8 cellular contexts compared by ENCODE assay signal in genomic region chr2:9757430-9758287, GRCh38.
DNase-seq lines count a peak whose midpoint lies in the region; ATAC-seq lines count a peak whose summit lies in the region.

No MANE protein-coding gene starts in this region.

- WGBS in HUES64 = 14% methylated on average over 28 of the region's 28 CpGs

- peak; percentile 83 for DNase-seq in islet precursor cell
- DNase-seq in OCI-M2 (lab: John Stamatoyannopoulos, UW; ENCODE audit: unreplicated experiment) = no peak
- no peak for DNase-seq in HAP-1 (ENCODE audit: low spot score in 2 of 2)

- H3K4me1 ChIP-seq in HUES64 (ENCODE audit: insufficient read depth, low read length) (peaks cover 27% of the 10 kb centered on the region), HAP-1 (no peaks in the 10 kb centered on the region)

- H3K9me3 ChIP-seq in HUES64 (ENCODE audit: insufficient read depth, low read depth, low read length) (no peaks in the 10 kb centered on the region), HAP-1 (no peaks in the 10 kb centered on the region)

- H3K27ac ChIP-seq in HUES64 (ENCODE audit: low read depth, low read length) (no peak overlapping the region), cingulate gyrus (ENCODE audit: low read depth, low read length) (peak overlapping the region; percentile 80), skin epidermis (peak overlapping the region in 19 of 21 experiments; percentile 2 to 71 (median 52))

- H3K4me3 ChIP-seq in HUES64 (ENCODE audit: low read length) (peak overlapping the region; percentile 35), skin epidermis (peak overlapping the region in 2 of 7 experiments; percentile 5 to 10), HAP-1 (no peak overlapping the region)

- no peak overlapping the region for H3K9ac ChIP-seq in HUES64 (ENCODE audit: low read depth, low read length)

- in situ Hi-C loops in HAP-1 (cut with MboI; ENCODE audit: low sequenced_read_pairs) = no loop called here

- no peak for ATAC-seq in GM18858 (IDR thresholded peaks at IDR 0.05; ENCODE audit: unreplicated experiment)
- no peak for ATAC-seq in HG03457 (IDR thresholded peaks at IDR 0.05; ENCODE audit: unreplicated experiment)

- H3K27me3 ChIP-seq in HUES64 (ENCODE audit: insufficient read depth, low read length) (no peaks in the 10 kb centered on the region), HAP-1 (ENCODE audit: low read depth) (no peaks in the 10 kb centered on the region)

- H3K36me3 ChIP-seq in HUES64 (ENCODE audit: insufficient read depth, low read length) (no peaks in the 10 kb centered on the region), HAP-1 (replicated peaks) (no peaks in the 10 kb centered on the region)
